16 cellular contexts compared by ENCODE assay signal in genomic region chr2:232485333-232485756, GRCh38. TPM values are rescaled to one million over a fixed set of nuclear protein-coding genes. Genes with fewer than 3 reads are reported as not detected.
DNase-seq lines count a peak whose midpoint lies in the region; ATAC-seq and TF ChIP-seq lines count a peak whose summit lies in the region.
"Had no signal": no experiment of that assay in that cellular context is flagged by ENCODE, and none has a peak within 500 bp of the region (broad histone marks: within the 10 kb centered on the region; RNA-seq: fewer than 3 reads in every experiment).

No MANE protein-coding gene starts in this region.

- DNase-seq in activated naive CD4-positive, alpha-beta T cell treated with anti-CD3 and anti-CD28 coated beads, Interleukin-2, amount 10 ng/mL, durations not matched to agents 7 days and 5 days, result peak; percentile 19
- DNase-seq in activated naive CD4-positive, alpha-beta T cell (lab: John Stamatoyannopoulos, UW), result no peak
- DNase-seq in NT2/D1 (ENCODE audit: low read depth, low spot score) (no peak), heart right ventricle (no peak), AG08396 (ENCODE audit: low spot score) (no peak), NAMALWA (ENCODE audit: low spot score) (no peak)
- DNase-seq in stimulated activated naive CD8-positive, alpha-beta T cell treated with anti-CD3 and anti-CD28 coated beads, Interleukin-15, amount 100 ng/mL, for 72 hours, result no peak
- DNase-seq: DMS79 treated with DMSO at 0.1 percent for 48 hours; effector CD4-positive, alpha-beta T cell; immature natural killer cell; NCI-H2029 treated with DMSO at 0.1 percent for 48 hours; thyroid gland had no signal

- H3K9me3 ChIP-seq in NT2/D1 (ENCODE audit: insufficient read depth, low read length) (no peaks in the 10 kb centered on the region), iPS-18c (ENCODE audit: control insufficient read depth, insufficient read depth, low read length) (peaks cover 2% of the 10 kb centered on the region), heart right ventricle (no peaks in the 10 kb centered on the region)
- H3K9me3 ChIP-seq: psoas muscle, thyroid gland had no signal

- intact Hi-C loops in heart right ventricle (cut with DNase I), result no loop called here

- TF ChIP-seq CTCF in heart right ventricle (IDR thresholded peaks at IDR 0.05), result no peak

- H3K4me3 ChIP-seq in NT2/D1 (ENCODE audit: insufficient read length, low read depth), result peak overlapping the region; percentile 45
- peak overlapping the region; percentile 40; the same call in 1 of the 2 replicates for H3K4me3 ChIP-seq in iPS-18c (ENCODE audit: insufficient read depth, low read depth, low read length)
- no peak overlapping the region for H3K4me3 ChIP-seq in heart right ventricle
- H3K4me3 ChIP-seq: psoas muscle, thyroid gland had no signal

- no peak overlapping the region for H3K4me3 Mint-ChIP-seq in activated naive CD4-positive, alpha-beta T cell treated with anti-CD3 and anti-CD28 coated beads, Interleukin-2, amount 10 ng/mL, durations not matched to agents 7 days and 5 days
- H3K4me3 Mint-ChIP-seq in stimulated activated naive CD8-positive, alpha-beta T cell treated with anti-CD3 and anti-CD28 coated beads, Interleukin-15, amount 100 ng/mL, for 72 hours, result peak overlapping the region; percentile 5 to 14
- H3K4me3 Mint-ChIP-seq: immature natural killer cell had no signal

- H3K9ac ChIP-seq in NT2/D1 (ENCODE audit: insufficient read length, low read depth), result peak overlapping the region; percentile 64

- H3K27ac ChIP-seq in heart right ventricle, result no peak overlapping the region
- H3K27ac ChIP-seq: HL-60, psoas muscle, thyroid gland had no signal

- no peaks in the 10 kb centered on the region for H3K9me3 Mint-ChIP-seq in activated naive CD4-positive, alpha-beta T cell treated with anti-CD3 and anti-CD28 coated beads, Interleukin-2, amount 10 ng/mL, durations not matched to agents 7 days and 5 days
- no peaks in the 10 kb centered on the region for H3K9me3 Mint-ChIP-seq in stimulated activated naive CD8-positive, alpha-beta T cell treated with anti-CD3 and anti-CD28 coated beads, Interleukin-15, amount 100 ng/mL, for 72 hours

- no peak overlapping the region for H3K27ac Mint-ChIP-seq in activated naive CD4-positive, alpha-beta T cell treated with anti-CD3 and anti-CD28 coated beads, Interleukin-2, amount 10 ng/mL, durations not matched to agents 7 days and 5 days
- no peak overlapping the region for H3K27ac Mint-ChIP-seq in stimulated activated naive CD8-positive, alpha-beta T cell treated with anti-CD3 and anti-CD28 coated beads, Interleukin-15, amount 100 ng/mL, for 72 hours
- H3K27ac Mint-ChIP-seq: immature natural killer cell had no signal

- CTCF ChIA-PET in activated naive CD4-positive, alpha-beta T cell treated with anti-CD3 and anti-CD28 coated beads, Interleukin-2, amount 10 ng/mL, durations not matched to agents 7 days and 5 days (lab: Charles Lee), result no interaction called here

- H3K4me1 Mint-ChIP-seq in activated naive CD4-positive, alpha-beta T cell treated with anti-CD3 and anti-CD28 coated beads, Interleukin-2, amount 10 ng/mL, durations not matched to agents 7 days and 5 days, result peaks cover 14% of the 10 kb centered on the region
- peaks cover 16% of the 10 kb centered on the region for H3K4me1 Mint-ChIP-seq in stimulated activated naive CD8-positive, alpha-beta T cell treated with anti-CD3 and anti-CD28 coated beads, Interleukin-15, amount 100 ng/mL, for 72 hours

- WGBS in heart right ventricle, 2 donors, result 5 to 9% methylated on average over 22 of the region's 22 CpGs

- H3K4me1 ChIP-seq in NT2/D1 (ENCODE audit: insufficient read depth, insufficient read length) (peaks cover 32% of the 10 kb centered on the region), heart right ventricle (peaks cover 0 to 18% (median 11%) of the 10 kb centered on the region in 9 donors)
- H3K4me1 ChIP-seq: psoas muscle had no signal

- no peaks in the 10 kb centered on the region for H3K36me3 Mint-ChIP-seq in activated naive CD4-positive, alpha-beta T cell treated with anti-CD3 and anti-CD28 coated beads, Interleukin-2, amount 10 ng/mL, durations not matched to agents 7 days and 5 days
- H3K36me3 Mint-ChIP-seq: immature natural killer cell had no signal

- no peaks in the 10 kb centered on the region for H3K36me3 ChIP-seq in NT2/D1 (ENCODE audit: insufficient read depth, insufficient read length, low read length)
- H3K36me3 ChIP-seq in heart right ventricle, result no peaks in the 10 kb centered on the region
- H3K36me3 ChIP-seq: thyroid gland had no signal

- ATAC-seq in stimulated activated naive CD8-positive, alpha-beta T cell treated with anti-CD3 and anti-CD28 coated beads, Interleukin-15, amount 100 ng/mL, for 72 hours, result no peak
- no peak for ATAC-seq in heart right ventricle
- ATAC-seq: psoas muscle had no signal

- H3K27me3 ChIP-seq in NT2/D1 (ENCODE audit: insufficient read depth, insufficient read length), result peaks cover 76% of the 10 kb centered on the region
- peaks cover 25 to 95% (median 77%) of the 10 kb centered on the region in 7 donors for H3K27me3 ChIP-seq in heart right ventricle

- H3K27me3 Mint-ChIP-seq in activated naive CD4-positive, alpha-beta T cell treated with anti-CD3 and anti-CD28 coated beads, Interleukin-2, amount 10 ng/mL, durations not matched to agents 7 days and 5 days, result peaks cover 80% of the 10 kb centered on the region
- H3K27me3 Mint-ChIP-seq in stimulated activated naive CD8-positive, alpha-beta T cell treated with anti-CD3 and anti-CD28 coated beads, Interleukin-15, amount 100 ng/mL, for 72 hours, result peaks cover 76% of the 10 kb centered on the region

RNA-seq across cellular contexts. Expression of gene ECEL1, which starts 2.3 kb away (rescaled TPM):
- under 1 TPM in 3 of 10 donors, not detected in 7; 0.23 to 0.46 (median 0.31) TPM for total RNA-seq in heart right ventricle
- 1 to 10 TPM in 1 of 2 donors, not detected in 1; 1.5 TPM for polyA plus RNA-seq in heart right ventricle
- total RNA-seq: SK-MEL-5 had no signal
- polyA plus RNA-seq: immature natural killer cell had no signal

RNA-seq across cellular contexts. Expression of gene ALPI, which starts 29.4 kb away (rescaled TPM):
- total RNA-seq in heart right ventricle, result not detected
- not detected for polyA plus RNA-seq in heart right ventricle
- total RNA-seq: psoas muscle, SK-MEL-5, thyroid gland had no signal
- polyA plus RNA-seq: immature natural killer cell had no signal

RNA-seq across cellular contexts. Expression of gene PRSS56, which starts 34.8 kb away (rescaled TPM):
- total RNA-seq in heart right ventricle, result under 1 TPM in 3 of 10 donors, not detected in 7; 0.12 to 0.35 (median 0.23) TPM
- under 1 TPM in 1 of 2 donors, not detected in 1; 0.15 TPM for polyA plus RNA-seq in heart right ventricle
- total RNA-seq: SK-MEL-5, thyroid gland had no signal
- polyA plus RNA-seq: immature natural killer cell had no signal

RNA-seq across cellular contexts. Expression of gene CHRND, which starts 40.6 kb away (rescaled TPM):
- total RNA-seq in heart right ventricle, result under 1 TPM in 3 of 10 donors, not detected in 7; 0.12 to 0.57 (median 0.21) TPM
- under 1 TPM in 1 of 2 donors, not detected in 1; 0.03 TPM for polyA plus RNA-seq in heart right ventricle
- total RNA-seq: thyroid gland had no signal
- polyA plus RNA-seq: immature natural killer cell had no signal

RNA-seq across cellular contexts. Expression of gene CHRNG, which starts 54.1 kb away (rescaled TPM):
- not detected for total RNA-seq in heart right ventricle
- polyA plus RNA-seq in heart right ventricle, result not detected
- total RNA-seq: SK-MEL-5, thyroid gland had no signal
- polyA plus RNA-seq: immature natural killer cell had no signal

Comparison
In these comparisons a context has a peak if more than half of its experiments do, and no peak if none do; other contexts are left out.
1. H3K4me3 ChIP-seq: peak in NT2/D1 (single experiment) and iPS-18c (single experiment); none in heart right ventricle (0 of 10).